In the genomic region with DNA sequence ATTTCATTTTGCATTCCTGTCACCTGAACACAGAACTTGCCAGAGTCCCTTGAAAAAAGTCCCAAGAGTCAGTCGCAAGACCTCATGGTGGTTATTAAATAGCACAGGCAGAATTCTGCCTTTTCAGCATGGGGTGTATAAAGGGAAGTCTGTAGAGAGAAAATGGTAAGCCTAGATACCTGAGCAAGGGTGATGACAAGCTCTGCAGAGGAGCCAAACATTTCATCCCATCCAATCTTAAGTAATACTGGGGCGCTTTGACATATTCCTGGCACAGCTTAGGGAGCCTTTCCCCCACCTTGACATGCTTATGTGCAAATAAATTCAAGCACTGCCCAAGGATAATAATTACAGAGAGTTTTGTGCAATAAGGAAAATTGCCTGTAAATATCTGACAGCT, we compare ENCODE assay signal across 17 cellular contexts.
DNase-seq lines count a peak whose midpoint lies in the region; ATAC-seq and TF ChIP-seq lines count a peak whose summit lies in the region.
"Had no signal": no experiment of that assay in that cellular context is flagged by ENCODE, and none has a peak within 500 bp of the region (broad histone marks: within the 10 kb centered on the region; RNA-seq: fewer than 3 reads in every experiment).

No MANE protein-coding gene starts in this region.

- H3K4me3 ChIP-seq in neutrophil (ENCODE audit: low read depth in 1 of 2, low read length in 1 of 2): peak overlapping the region in 1 of 2 experiments; percentile 15
- H3K4me3 ChIP-seq: A549; BLaER1 treated with 17β-estradiol and CSF1 and Interleukin-3, amounts not matched to agents 10 nM and 100 nM had no signal

- no peak for TF ChIP-seq CTCF in neutrophil (IDR thresholded peaks at IDR 0.05)

- no peaks in the 10 kb centered on the region for H3K36me3 ChIP-seq in neutrophil
- H3K36me3 ChIP-seq: BLaER1 treated with 17β-estradiol and CSF1 and Interleukin-3, amounts not matched to agents 10 nM and 100 nM had no signal

- intact Hi-C loops in Right ventricle myocardium superior (cut with DNase I) (no loop called here), Right ventricle myocardium inferior (cut with DNase I) (no loop called here), left ventricle myocardium superior (cut with micrococcal nuclease) (no loop called here), cardiac septum (cut with DNase I) (no loop called here)

- H3K27ac ChIP-seq in neutrophil: peak overlapping the region; percentile 78
- H3K27ac ChIP-seq: 22Rv1; A549; BLaER1 treated with 17β-estradiol and CSF1 and Interleukin-3, amounts not matched to agents 10 nM and 100 nM; C4-2B had no signal

- no peaks in the 10 kb centered on the region for H3K9me3 ChIP-seq in neutrophil
- H3K9me3 ChIP-seq: A549; BLaER1 treated with 17β-estradiol and CSF1 and Interleukin-3, amounts not matched to agents 10 nM and 100 nM; Caco-2 had no signal

- H3K4me1 ChIP-seq in neutrophil (ENCODE audit: control insufficient read depth in 1 of 2, insufficient read depth in 1 of 2, low read depth in 1 of 2, low read length in 1 of 2): peaks cover 81 to 82% of the 10 kb centered on the region in 2 experiments
- H3K4me1 ChIP-seq: A549; BLaER1 treated with 17β-estradiol and CSF1 and Interleukin-3, amounts not matched to agents 10 nM and 100 nM; Caco-2 had no signal

- no peaks in the 10 kb centered on the region for H3K27me3 ChIP-seq in neutrophil
- H3K27me3 ChIP-seq: BLaER1 treated with 17β-estradiol and CSF1 and Interleukin-3, amounts not matched to agents 10 nM and 100 nM had no signal

- DNase-seq in Right ventricle myocardium superior (no peak), Right ventricle myocardium inferior (ENCODE audit: missing footprints) (no peak), left ventricle myocardium superior (no peak), cardiac septum (ENCODE audit: low spot score) (no peak), NAMALWA (ENCODE audit: low spot score) (no peak)
- DNase-seq: AML-193; Caco-2; Calu3; CD4-positive, alpha-beta T cell; CD8-positive, alpha-beta T cell; DMS79 treated with DMSO at 0.1 percent for 48 hours; GF-D8 had no signal

- peak; percentile 36 for ATAC-seq in Right ventricle myocardium superior (ENCODE audit: poor library complexity)
- no peak for ATAC-seq in Right ventricle myocardium inferior
- peak; percentile 68 for ATAC-seq in left ventricle myocardium superior
- ATAC-seq: A549; CD8-positive, alpha-beta T cell had no signal
